8 cellular contexts compared by ENCODE assay signal in genomic region chr13:28658539-28658795, GRCh38. TPM values are rescaled to one million over a fixed set of nuclear protein-coding genes. Genes with fewer than 3 reads are reported as not detected.
A peak's percentile ranks its signal among the peaks of the same experiment; 100 is the strongest.
DNase-seq lines count a peak whose midpoint lies in the region; ATAC-seq, FAIRE-seq and TF ChIP-seq lines count a peak whose summit lies in the region.

No MANE protein-coding gene starts in this region.

- H3K4me2 ChIP-seq in OCI-LY3 (ENCODE audit: low read length) (peak overlapping the region; percentile 74), endothelial cell of umbilical vein (ENCODE audit: insufficient read depth, low read length) (peak overlapping the region; percentile 92), neural cell (ENCODE audit: low read length) (peak overlapping the region; percentile 76)

- peaks cover 84% of the 10 kb centered on the region for H3K79me2 ChIP-seq in OCI-LY3 (ENCODE audit: low read length)
- peaks cover 44% of the 10 kb centered on the region for H3K79me2 ChIP-seq in endothelial cell of umbilical vein (ENCODE audit: control insufficient read depth, insufficient read depth, low read length)
- H3K79me2 ChIP-seq in neural cell (replicated peaks; ENCODE audit: insufficient read depth, low read length) = peaks cover 58% of the 10 kb centered on the region

- intact Hi-C loops in endothelial cell of umbilical vein (cut with micrococcal nuclease) = loop anchor here (1.0 to 5.0 kb wide), 7 partner anchors 17 to 346 kb away; partner anchors contain the start of gene FLT1

- H3K27ac ChIP-seq in OCI-LY3 (ENCODE audit: low read length) = peak overlapping the region; percentile 80
- H3K27ac ChIP-seq in endothelial cell of umbilical vein (ENCODE audit: insufficient read depth, low read depth, low read length) = peak overlapping the region; percentile 99
- peak overlapping the region; percentile 79 for H3K27ac ChIP-seq in neural cell (ENCODE audit: low read length)

- peaks cover 33% of the 10 kb centered on the region for H3K36me3 ChIP-seq in OCI-LY3 (replicated peaks; ENCODE audit: low read depth, low read length)
- H3K36me3 ChIP-seq in endothelial cell of umbilical vein (ENCODE audit: control insufficient read depth in 2 of 2, extremely low read depth in 1 of 2, insufficient read depth in 2 of 2, low read length in 2 of 2) = peaks cover 0 to 3% of the 10 kb centered on the region in 2 experiments
- no peaks in the 10 kb centered on the region for H3K36me3 ChIP-seq in neural cell (ENCODE audit: insufficient read depth, low read length)

- ATAC-seq in GM21825 (IDR thresholded peaks at IDR 0.05; ENCODE audit: unreplicated experiment) = peak; percentile 7

- H3K4me1 ChIP-seq in OCI-LY3 (ENCODE audit: low read length) (peaks cover 18% of the 10 kb centered on the region), endothelial cell of umbilical vein (ENCODE audit: control insufficient read depth, extremely low read depth, insufficient read depth, low read length) (peaks cover 20% of the 10 kb centered on the region)

- no peak for TF ChIP-seq EP300 in neural cell (conservative IDR thresholded peaks at IDR 0.05; ENCODE audit: poor library complexity, severe bottlenecking)

- peak; percentile 39 for DNase-seq in D341Med (ENCODE audit: low spot score)
- no peak for DNase-seq in endothelial cell of umbilical vein (ENCODE audit: low read depth, low spot score)
- no peak for DNase-seq in ureter (ENCODE audit: low spot score)
- DNase-seq in activated CD8-positive, alpha-beta memory T cell treated with anti-CD3 and anti-CD28 coated beads, Interleukin-2, amount 50 U/mL, for 4 hours = no peak
- no peak for DNase-seq in GM10266 (ENCODE audit: extremely low spot score)

- H3K9me3 ChIP-seq in OCI-LY3 (ENCODE audit: insufficient read depth, low read length) = no peaks in the 10 kb centered on the region
- no peaks in the 10 kb centered on the region for H3K9me3 ChIP-seq in endothelial cell of umbilical vein (replicated peaks; ENCODE audit: control insufficient read depth, insufficient read depth, low read length)
- H3K9me3 ChIP-seq in neural cell (ENCODE audit: low read length) = no peaks in the 10 kb centered on the region

- TF ChIP-seq CTCF in OCI-LY3 (IDR thresholded peaks at IDR 0.05; ENCODE audit: low read depth, low read length) (no peak), endothelial cell of umbilical vein (IDR thresholded peaks at IDR 0.05; ENCODE audit: extremely low read depth in 1 of 2, insufficient read depth in 1 of 2, low read depth in 1 of 2, low read length in 2 of 2) (no peak), neural cell (IDR thresholded peaks at IDR 0.05; ENCODE audit: poor library complexity, severe bottlenecking) (no peak), GM10266 (IDR thresholded peaks at IDR 0.05; ENCODE audit: control insufficient read depth, insufficient read depth, low read depth, missing control alignments) (no peak)

- H3K9me2 ChIP-seq in neural cell (ENCODE audit: insufficient read depth, low read length) = no peaks in the 10 kb centered on the region

- peak overlapping the region; percentile 68 for H2AFZ ChIP-seq in OCI-LY3 (ENCODE audit: low read depth, low read length)
- peak overlapping the region; percentile 0 for H2AFZ ChIP-seq in endothelial cell of umbilical vein (ENCODE audit: low read depth, low read length)
- H2AFZ ChIP-seq in neural cell (ENCODE audit: low read depth, low read length) = peak overlapping the region; percentile 86

- TF ChIP-seq POLR2A in endothelial cell of umbilical vein (IDR thresholded peaks at IDR 0.05; ENCODE audit: low read depth, low read length) = no peak

- H3K27me3 ChIP-seq in OCI-LY3 (ENCODE audit: low read depth, low read length) (no peaks in the 10 kb centered on the region), endothelial cell of umbilical vein (ENCODE audit: control insufficient read depth in 2 of 2, insufficient read depth in 2 of 2, low read length in 2 of 2) (no peaks in the 10 kb centered on the region), neural cell (ENCODE audit: insufficient read depth, low read depth, low read length) (no peaks in the 10 kb centered on the region)

- H3K4me3 ChIP-seq in OCI-LY3 (ENCODE audit: low read length) (peak overlapping the region; percentile 94), endothelial cell of umbilical vein (replicated peaks in 1 of 3; ENCODE audit: insufficient read depth in 1 of 3, low read depth in 1 of 3, low read length in 3 of 3) (peak overlapping the region; percentile 90 to 96 (median 96)), neural cell (ENCODE audit: low read length) (peak overlapping the region; percentile 76)

- TSS peak; percentile 78 for BruUV-seq in endothelial cell of umbilical vein (replicated peaks; lab: Mats Ljungman, UMichigan)

- dilution Hi-C loops in endothelial cell of umbilical vein (cut with MboI; ENCODE audit: extremely low pct_ligation_motif_present, low sequenced_read_pairs) = no loop called here

- POLR2A ChIA-PET in endothelial cell of umbilical vein (lab: Charles Lee) = no interaction called here

- peaks cover 34% of the 10 kb centered on the region for H4K20me1 ChIP-seq in OCI-LY3 (ENCODE audit: insufficient read depth, low read length)
- no peaks in the 10 kb centered on the region for H4K20me1 ChIP-seq in endothelial cell of umbilical vein (replicated peaks; ENCODE audit: control insufficient read depth, extremely low read depth, insufficient read depth, low read length)
- no peaks in the 10 kb centered on the region for H4K20me1 ChIP-seq in neural cell (ENCODE audit: insufficient read depth)

- H3K9ac ChIP-seq in OCI-LY3 (ENCODE audit: low read length) (peak overlapping the region; percentile 99), endothelial cell of umbilical vein (replicated peaks; ENCODE audit: extremely low read depth, insufficient read depth, low read length) (peak overlapping the region; percentile 96), neural cell (ENCODE audit: low read length) (peak overlapping the region; percentile 85)

- no peak for TF ChIP-seq RAD21 in neural cell (conservative IDR thresholded peaks at IDR 0.05)

- H3K9me1 ChIP-seq in endothelial cell of umbilical vein (replicated peaks; ENCODE audit: control insufficient read depth, extremely low read depth, insufficient read depth, low read length) = no peaks in the 10 kb centered on the region

- FAIRE-seq in endothelial cell of umbilical vein (lab: Jason Lieb, UNC) = no peak

- no peaks in the 10 kb centered on the region for H3F3A ChIP-seq in neural cell (ENCODE audit: insufficient read depth, low read length, poor library complexity, severe bottlenecking)

- CTCF ChIA-PET in endothelial cell of umbilical vein (lab: Charles Lee) = interaction anchor here (0.7 to 2.6 kb wide), 9 partner anchors 18 to 599 kb away, joined by 3 to 16 read pairs (median 4); no protein-coding TSS in a partner anchor

TF ChIP-seq in endothelial cell of umbilical vein, 7 proteins besides CTCF, POLR2A, EP300 and RAD21:
- TF ChIP-seq MYC (IDR thresholded peaks at IDR 0.05; ENCODE audit: low read depth, low read length) (no peak), FOS (IDR thresholded peaks at IDR 0.05; ENCODE audit: borderline replicate concordance, insufficient read depth, low read length) (no peak), GATA2 (IDR thresholded peaks at IDR 0.05; ENCODE audit: insufficient read depth, insufficient read length, low read depth, low read length) (no peak), JUN (IDR thresholded peaks at IDR 0.05; ENCODE audit: borderline replicate concordance, insufficient read depth, insufficient read length, low read depth) (no peak), POLR2AphosphoS5 (IDR thresholded peaks at IDR 0.05; ENCODE audit: insufficient read depth, low read depth, low read length) (no peak), EZH2 (IDR thresholded peaks at IDR 0.05; ENCODE audit: borderline replicate concordance, low read depth, low read length, severe bottlenecking) (no peak), MAX (IDR thresholded peaks at IDR 0.05; ENCODE audit: insufficient read depth, insufficient read length) (no peak)
TF ChIP-seq in endothelial cell of umbilical vein: peak in this region for 0.

TF ChIP-seq in neural cell, 6 proteins besides CTCF, POLR2A, EP300 and RAD21 (continues in another document):
- TF ChIP-seq POLR2AphosphoS5 (IDR thresholded peaks at IDR 0.05) = no peak
- TF ChIP-seq TAF1 (IDR thresholded peaks at IDR 0.05; ENCODE audit: low read depth) = no peak
- no peak for TF ChIP-seq EZH2 (IDR thresholded peaks at IDR 0.05; ENCODE audit: borderline replicate concordance, insufficient read depth, low read length, poor library complexity, severe bottlenecking)
- no peak for TF ChIP-seq MXI1 (conservative IDR thresholded peaks at IDR 0.05; ENCODE audit: poor library complexity, severe bottlenecking)
- no peak for TF ChIP-seq SMC3 (conservative IDR thresholded peaks at IDR 0.05; ENCODE audit: poor library complexity)

RNA-seq across cellular contexts. Expression of gene POMP, which starts 0.5 kb away (rescaled TPM):
- total RNA-seq in endothelial cell of umbilical vein = 88.9 and 105 TPM in 2 replicates
- 18.9 and 27.0 TPM in 2 replicates for polyA plus RNA-seq in endothelial cell of umbilical vein
- 35.9 and 43.4 TPM in 2 replicates for polyA plus RNA-seq in endothelial cell of umbilical vein (2011; cell fraction: cytosol; rRNA removed)
- polyA plus RNA-seq in endothelial cell of umbilical vein (2011; cell fraction: nucleus; rRNA removed) = 16.1 and 21.2 TPM in 2 replicates
- polyA plus RNA-seq in endothelial cell of umbilical vein (2012) = 147 and 198 TPM in 2 replicates
- polyA minus RNA-seq in endothelial cell of umbilical vein = 19.4 and 27.4 TPM in 2 replicates
- polyA minus RNA-seq in endothelial cell of umbilical vein (2011; cell fraction: cytosol; rRNA and poly(A)+ RNA removed) = 18.1 TPM
- 9.2 and 15.1 TPM in 2 replicates for polyA minus RNA-seq in endothelial cell of umbilical vein (2011; cell fraction: nucleus; rRNA and poly(A)+ RNA removed)
- 158 and 167 TPM in 2 replicates for polyA plus RNA-seq in neural cell
- 65.7 and 69.0 TPM in 2 replicates for polyA minus RNA-seq in neural cell
- 51.6 TPM for total RNA-seq in ureter

Comparison
In these comparisons a context has a peak if more than half of its experiments do, and no peak if none do; other contexts are left out.
1. H2AFZ ChIP-seq: peak in every context shown above with its lines; median percentile 86 in neural cell; 68 in OCI-LY3; 0 in endothelial cell of umbilical vein.